1 cellular context compared by ENCODE assay signal in the genomic region with DNA sequence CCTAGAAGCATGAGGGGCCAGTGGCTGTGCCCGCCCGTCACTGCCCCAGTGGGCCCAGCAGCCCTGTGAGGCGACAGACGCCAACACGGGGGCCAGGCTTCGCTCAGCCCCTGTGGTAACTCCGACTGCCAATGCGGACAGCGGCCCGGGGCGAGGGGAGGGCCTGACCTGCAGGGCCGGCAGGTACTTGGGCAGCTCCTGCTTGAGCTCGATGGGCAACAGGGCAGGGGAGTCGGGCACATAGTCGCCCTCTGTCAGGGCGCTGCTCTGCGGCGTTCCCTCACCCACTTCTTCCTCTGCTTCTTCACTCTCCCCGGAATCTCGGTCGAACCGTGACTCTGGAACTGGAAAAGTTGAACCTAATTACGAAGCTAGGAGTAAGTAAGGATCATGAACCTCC.
TF ChIP-seq lines count a peak whose summit lies in the region.

No MANE protein-coding gene starts in this region.

TF ChIP-seq in K562, 482 proteins besides CTCF, POLR2A, EP300 and RAD21:
- 0 out of 2 replicates have a peak, but pooled peaks have one; percentile 14 for TF ChIP-seq RBFOX2 (IDR thresholded peaks at IDR 0.05; ENCODE audit: low read depth, low read length)
TF ChIP-seq in K562: peak in this region for 1; not testable (repeated sequence) for 481.
